Comparison of ENCODE assay signal across 8 cellular contexts in genomic region chr1:35451125-35451528, GRCh38.
A peak's percentile ranks its signal among the peaks of the same experiment; 100 is the strongest.
DNase-seq lines count a peak whose midpoint lies in the region; ATAC-seq and TF ChIP-seq lines count a peak whose summit lies in the region.

No MANE protein-coding gene starts in this region.

- H3K36me3 Mint-ChIP-seq in activated T-helper 17 cell treated with anti-CD3 and anti-CD28 coated beads, Interleukin-2, amount 50 U/mL, for 72 hours (ENCODE audit: low read depth) = peaks cover 54% of the 10 kb centered on the region

- no peaks in the 10 kb centered on the region for H3K36me3 ChIP-seq in testis (ENCODE audit: low read depth, missing control alignments)

- H3K4me1 Mint-ChIP-seq in activated T-helper 17 cell treated with anti-CD3 and anti-CD28 coated beads, Interleukin-2, amount 50 U/mL, for 72 hours = peaks cover 39% of the 10 kb centered on the region

- no peaks in the 10 kb centered on the region for H3K27me3 Mint-ChIP-seq in activated T-helper 17 cell treated with anti-CD3 and anti-CD28 coated beads, Interleukin-2, amount 50 U/mL, for 72 hours

- no peaks in the 10 kb centered on the region for H3K9me3 Mint-ChIP-seq in activated T-helper 17 cell treated with anti-CD3 and anti-CD28 coated beads, Interleukin-2, amount 50 U/mL, for 72 hours

- peak; percentile 47 for ATAC-seq in activated T-helper 17 cell treated with anti-CD3 and anti-CD28 coated beads, Interleukin-2, amount 50 U/mL, for 72 hours (replicated peaks)
- ATAC-seq in omental fat pad (ENCODE audit: low FRiP score) = peak; percentile 79
- ATAC-seq in HG03342 (IDR thresholded peaks at IDR 0.05; ENCODE audit: unreplicated experiment) = no peak

- TF ChIP-seq POLR2A in testis (IDR thresholded peaks at IDR 0.05) = no peak

- 28 to 30% methylated on average over 3 of the region's 3 CpGs for WGBS in testis, 2 donors

- H3K27ac Mint-ChIP-seq in activated T-helper 17 cell treated with anti-CD3 and anti-CD28 coated beads, Interleukin-2, amount 50 U/mL, for 72 hours = peak overlapping the region; percentile 34

- no peaks in the 10 kb centered on the region for H3K27me3 ChIP-seq in testis

- peak; percentile 88 for TF ChIP-seq CTCF in foreskin fibroblast (IDR thresholded peaks at IDR 0.05; ENCODE audit: low read depth, low read length)
- TF ChIP-seq CTCF in omental fat pad (IDR thresholded peaks at IDR 0.05) = peak in 1 of 3 donors; percentile 89
- TF ChIP-seq CTCF in testis (IDR thresholded peaks at IDR 0.05) = peak; percentile 61 to 78 (median 64)

- peak overlapping the region; percentile 62 for H3K4me3 Mint-ChIP-seq in activated T-helper 17 cell treated with anti-CD3 and anti-CD28 coated beads, Interleukin-2, amount 50 U/mL, for 72 hours

- H3K4me1 ChIP-seq in testis = peaks cover 18% of the 10 kb centered on the region

- H3K4me3 ChIP-seq in foreskin fibroblast (ENCODE audit: low read depth in 1 of 2, low read length in 2 of 2) (no peak overlapping the region), testis (no peak overlapping the region)

- H3K27ac ChIP-seq in testis = no peak overlapping the region

- intact Hi-C loops in testis (cut with DNase I; ENCODE audit: low total_unique reads) = loop anchor here (5.0 kb wide), 1 partner anchor 111 kb away; no protein-coding TSS in a partner anchor

- H3K9me3 ChIP-seq in testis = no peaks in the 10 kb centered on the region

- peak; percentile 81 for DNase-seq in EH (ENCODE audit: low read depth)
- peak; percentile 56 for DNase-seq in HuH-7 (ENCODE audit: low spot score)
- peak; percentile 70 for DNase-seq in RKO (ENCODE audit: low spot score)
- peak; percentile 71 to 92 for DNase-seq in foreskin fibroblast
- peak; percentile 87 for DNase-seq in omental fat pad (ENCODE audit: low spot score)
- DNase-seq in testis = peak; percentile 90
